ENCODE assay signal across 8 cellular contexts in genomic region chr12:116277393-116278258, GRCh38. TPM values are rescaled to one million over a fixed set of nuclear protein-coding genes. Genes with fewer than 3 reads are reported as not detected.
DNase-seq lines count a peak whose midpoint lies in the region; ATAC-seq lines count a peak whose summit lies in the region.

TSS of gene MED13L (minus strand) at chr12:116277693. CDS start at chr12:116277131, 562 bp downstream.

- ATAC-seq in GM19035 (IDR thresholded peaks at IDR 0.05; ENCODE audit: unreplicated experiment) (peak; percentile 79), HG03354 (IDR thresholded peaks at IDR 0.05; ENCODE audit: poor library complexity, severe bottlenecking, unreplicated experiment) (peak; percentile 83), left lobe of liver (peak; percentile 91)

- peak; percentile 63 to 66 for DNase-seq in AML-193 (lab: John Stamatoyannopoulos, UW)
- peak; percentile 65 for DNase-seq in NCI-H526 treated with DMSO at 0.1 percent for 48 hours (lab: John Stamatoyannopoulos, UW)
- peak; percentile 86 for DNase-seq in activated CD4-positive, alpha-beta T cell treated with anti-CD3 and anti-CD28 coated beads, Interleukin-2, amount 50 U/mL, for 1 hour
- peak; percentile 32 for DNase-seq in cortex of kidney (lab: John Stamatoyannopoulos, UW)
- peak; percentile 92 for DNase-seq in left lobe of liver (ENCODE audit: low spot score)
- peak; percentile 85 to 87 for DNase-seq in stimulated activated CD4-positive, alpha-beta T cell treated with anti-CD3 and anti-CD28 coated beads, Interleukin-2, amount 100 ng/mL, for 24 hours

RNA-seq across cellular contexts. Expression of gene MED13L, which starts in this region (rescaled TPM):
- 41.9 TPM for total RNA-seq in left lobe of liver

Comparison
In these comparisons a context has a peak if more than half of its experiments do, and no peak if none do; other contexts are left out.
1. Peak in every context shown above with its lines: DNase-seq and ATAC-seq.
2. DNase-seq: peak in every context shown above with its lines; median percentile 92 in left lobe of liver; 86 in activated CD4-positive, alpha-beta T cell treated with anti-CD3 and anti-CD28 coated beads, Interleukin-2, amount 50 U/mL, for 1 hour; 86 in stimulated activated CD4-positive, alpha-beta T cell treated with anti-CD3 and anti-CD28 coated beads, Interleukin-2, amount 100 ng/mL, for 24 hours; 65 in NCI-H526 treated with DMSO at 0.1 percent for 48 hours; 64 in AML-193; 32 in cortex of kidney.